ENCODE assay signal across 8 cellular contexts in the genomic region with DNA sequence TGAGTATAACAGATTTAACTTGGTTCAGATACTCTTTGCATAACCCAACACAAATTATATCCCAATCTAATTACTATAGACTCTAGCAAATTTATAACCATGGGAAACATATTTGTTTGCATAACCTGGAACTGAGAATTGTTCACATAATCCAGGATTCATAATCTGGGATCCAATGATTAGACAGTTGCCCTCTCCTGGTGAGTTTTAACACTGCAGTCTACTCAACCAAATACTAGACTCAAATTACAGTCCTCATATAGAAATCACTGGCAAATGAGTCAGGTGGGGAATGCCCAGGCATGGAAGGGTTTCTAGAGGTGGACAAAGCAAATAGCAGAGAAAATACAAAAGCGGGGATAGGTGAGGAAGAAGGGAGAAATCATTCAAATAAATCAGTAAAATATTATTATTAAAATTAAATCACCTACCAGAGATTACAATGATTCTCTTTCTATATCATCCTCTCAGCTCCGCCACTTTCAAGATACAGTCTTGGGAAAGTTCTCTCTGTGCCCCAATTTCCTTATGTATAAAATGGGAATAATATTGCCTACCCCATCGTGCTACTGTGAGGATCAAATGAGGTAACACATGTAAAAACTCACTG. TPM values are rescaled to one million over a fixed set of nuclear protein-coding genes. Genes with fewer than 3 reads are reported as not detected.
DNase-seq lines count a peak whose midpoint lies in the region; ATAC-seq and TF ChIP-seq lines count a peak whose summit lies in the region.

No MANE protein-coding gene starts in this region.

- H3F3A ChIP-seq in neural progenitor cell (ENCODE audit: low read depth) = no peaks in the 10 kb centered on the region

- H4K20me1 ChIP-seq in neural progenitor cell (ENCODE audit: low read depth) = no peaks in the 10 kb centered on the region

- TF ChIP-seq CTCF in esophagus muscularis mucosa (IDR thresholded peaks at IDR 0.05) (peak; percentile 54 to 79 (median 67)), neural progenitor cell (IDR thresholded peaks at IDR 0.05) (peak; percentile 81)

- H3K4me1 ChIP-seq in esophagus muscularis mucosa (no peaks in the 10 kb centered on the region), neural progenitor cell (no peaks in the 10 kb centered on the region)

- DNase-seq in AG08395 (ENCODE audit: low spot score) (peak; percentile 63), GDM1 (lab: John Stamatoyannopoulos, UW) (peak; percentile 1), MG63 (peak; percentile 15), esophagus muscularis mucosa (ENCODE audit: extremely low spot score) (no peak), neural progenitor cell (ENCODE audit: low spot score) (peak; percentile 51), globus pallidus (ENCODE audit: low spot score) (no peak)
- DNase-seq in T-helper 2 cell treated with Interferon-gamma antibody and Interleukin-4, amounts not matched to agents 5 μg/mL and 100 μg/mL, for 36 hours (ENCODE audit: low spot score) = peak; percentile 19

- H2AFZ ChIP-seq in neural progenitor cell (replicated peaks) = no peak overlapping the region

- peaks cover 34% of the 10 kb centered on the region for H3K4me1 Mint-ChIP-seq in T-helper 2 cell treated with Interferon-gamma antibody and Interleukin-4, amounts not matched to agents 5 μg/mL and 100 μg/mL, for 36 hours (ENCODE audit: low read depth)
- peaks cover 3% of the 10 kb centered on the region for H3K4me1 Mint-ChIP-seq in neural progenitor cell

- no peak overlapping the region for H3K9ac ChIP-seq in neural progenitor cell

- no peaks in the 10 kb centered on the region for H3K9me3 ChIP-seq in MG63
- H3K9me3 ChIP-seq in esophagus muscularis mucosa = no peaks in the 10 kb centered on the region
- H3K9me3 ChIP-seq in neural progenitor cell (ENCODE audit: low read depth) = no peaks in the 10 kb centered on the region

- H3K4me3 Mint-ChIP-seq in T-helper 2 cell treated with Interferon-gamma antibody and Interleukin-4, amounts not matched to agents 5 μg/mL and 100 μg/mL, for 36 hours = no peak overlapping the region
- no peak overlapping the region for H3K4me3 Mint-ChIP-seq in neural progenitor cell

- no peak for TF ChIP-seq EP300 in esophagus muscularis mucosa (IDR thresholded peaks at IDR 0.05)

- H3K27ac ChIP-seq in esophagus muscularis mucosa (replicated peaks in 1 of 4) (no peak overlapping the region), neural progenitor cell (no peak overlapping the region)

- H3K36me3 ChIP-seq in MG63 (no peaks in the 10 kb centered on the region), esophagus muscularis mucosa (no peaks in the 10 kb centered on the region), neural progenitor cell (no peaks in the 10 kb centered on the region)

- H3K79me2 ChIP-seq in neural progenitor cell (ENCODE audit: low read depth) = no peaks in the 10 kb centered on the region

- no peak for ATAC-seq in HG03025 (IDR thresholded peaks at IDR 0.05; ENCODE audit: low FRiP score, unreplicated experiment)

- no peak overlapping the region for H3K4me2 ChIP-seq in neural progenitor cell

- H3K27ac Mint-ChIP-seq in T-helper 2 cell treated with Interferon-gamma antibody and Interleukin-4, amounts not matched to agents 5 μg/mL and 100 μg/mL, for 36 hours = no peak overlapping the region
- H3K27ac Mint-ChIP-seq in neural progenitor cell = no peak overlapping the region

- WGBS in esophagus muscularis mucosa = 78% methylated on average over 3 of the region's 3 CpGs

- no peaks in the 10 kb centered on the region for H3K9me3 Mint-ChIP-seq in T-helper 2 cell treated with Interferon-gamma antibody and Interleukin-4, amounts not matched to agents 5 μg/mL and 100 μg/mL, for 36 hours
- no peaks in the 10 kb centered on the region for H3K9me3 Mint-ChIP-seq in neural progenitor cell

- H3K36me3 Mint-ChIP-seq in T-helper 2 cell treated with Interferon-gamma antibody and Interleukin-4, amounts not matched to agents 5 μg/mL and 100 μg/mL, for 36 hours (ENCODE audit: low read depth) = peaks cover 22% of the 10 kb centered on the region
- H3K36me3 Mint-ChIP-seq in neural progenitor cell = no peaks in the 10 kb centered on the region

- H3K27me3 Mint-ChIP-seq in T-helper 2 cell treated with Interferon-gamma antibody and Interleukin-4, amounts not matched to agents 5 μg/mL and 100 μg/mL, for 36 hours (ENCODE audit: low read depth) = no peaks in the 10 kb centered on the region
- peaks cover 6% of the 10 kb centered on the region for H3K27me3 Mint-ChIP-seq in neural progenitor cell (ENCODE audit: insufficient read depth, low read depth)

- H3K27me3 ChIP-seq in MG63 (no peaks in the 10 kb centered on the region), esophagus muscularis mucosa (no peaks in the 10 kb centered on the region), neural progenitor cell (no peaks in the 10 kb centered on the region)

- TF ChIP-seq POLR2A in esophagus muscularis mucosa (IDR thresholded peaks at IDR 0.05; ENCODE audit: low read depth) = no peak

- H3K4me3 ChIP-seq in MG63 (no peak overlapping the region), esophagus muscularis mucosa (no peak overlapping the region), neural progenitor cell (no peak overlapping the region)

- intact Hi-C loops in esophagus muscularis mucosa (cut with DNase I) = loop anchor here (10.0 kb wide), 1 partner anchor 88 kb away; no protein-coding TSS in a partner anchor

RNA-seq across cellular contexts. Expression of a gene that starts 9.4 kb away (rescaled TPM):
- 0.10 and 1.1 TPM in 2 replicates for total RNA-seq in MG63 (2014; rRNA removed; shearing (Covaris generic); ENCODE audit: low replicate concordance)
- 1 to 10 TPM; 1.5 to 6.8 (median 1.7) TPM for total RNA-seq in esophagus muscularis mucosa
- total RNA-seq in neural progenitor cell (ENCODE audit: low replicate concordance) = 6.4 and 9.0 TPM in 2 replicates

Comparison
In these comparisons a context has a peak if more than half of its experiments do, and no peak if none do; other contexts are left out.
1. DNase-seq: peak in AG08395 (single experiment), GDM1 (single experiment), MG63 (single experiment), T-helper 2 cell treated with Interferon-gamma antibody and Interleukin-4, amounts not matched to agents 5 μg/mL and 100 μg/mL, for 36 hours (single experiment) and neural progenitor cell (single experiment); none in esophagus muscularis mucosa (single experiment) and globus pallidus (single experiment).